ENCODE assay signal across 20 cellular contexts in the genomic region with DNA sequence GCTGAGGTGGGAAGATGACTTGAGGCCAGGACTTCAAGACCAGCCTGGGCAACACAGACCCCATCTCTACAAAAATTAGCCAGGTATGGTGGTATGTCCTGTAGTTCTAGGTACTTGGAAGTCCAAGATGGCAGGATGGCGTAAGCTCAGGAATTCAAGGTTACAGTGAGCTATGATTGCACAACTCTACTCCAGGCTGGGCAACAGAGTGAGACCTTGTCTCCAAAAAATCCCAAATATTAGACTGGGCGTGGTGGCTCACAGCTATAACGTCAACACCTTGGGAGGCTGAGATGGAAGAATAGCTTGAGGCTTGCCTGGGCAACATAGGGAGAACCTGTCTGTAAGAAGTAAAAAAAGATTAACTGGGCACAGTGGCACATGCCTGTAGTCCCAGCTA.
"Had no signal": no experiment of that assay in that cellular context is flagged by ENCODE, and none has a peak within 500 bp of the region (broad histone marks: within the 10 kb centered on the region; RNA-seq: fewer than 3 reads in every experiment).

No MANE protein-coding gene starts in this region.

- H3K4me3 ChIP-seq: lung, psoas muscle, sigmoid colon, skin epidermis, stomach had no signal

- H3K9me3 ChIP-seq: neutrophil, psoas muscle, sigmoid colon, stomach had no signal

- H3K27me3 Mint-ChIP-seq: dendritic cell treated with granulocyte-macrophage colony-stimulating factor and Interleukin-4, amounts not matched to agents 40 ng/mL and 50 ng/mL, for 4 days; naive B cell; type B pancreatic cell had no signal

- H3K4me1 ChIP-seq: foreskin keratinocyte, psoas muscle, sigmoid colon, stomach had no signal

- H3K27ac Mint-ChIP-seq: dendritic cell treated with granulocyte-macrophage colony-stimulating factor and Interleukin-4, amounts not matched to agents 40 ng/mL and 50 ng/mL, for 4 days; type B pancreatic cell had no signal

- H3K9me3 Mint-ChIP-seq: dendritic cell treated with granulocyte-macrophage colony-stimulating factor and Interleukin-4, amounts not matched to agents 40 ng/mL and 50 ng/mL, for 4 days; naive B cell; type B pancreatic cell had no signal

- H3K36me3 Mint-ChIP-seq: naive B cell had no signal

- ATAC-seq: foreskin keratinocyte, left colon, left ventricle myocardium superior, psoas muscle had no signal

- H3K4me3 Mint-ChIP-seq: dendritic cell treated with granulocyte-macrophage colony-stimulating factor and Interleukin-4, amounts not matched to agents 40 ng/mL and 50 ng/mL, for 4 days; naive B cell; type B pancreatic cell had no signal

- H3K4me1 Mint-ChIP-seq: naive B cell had no signal

- H3K27ac ChIP-seq: foreskin keratinocyte, neutrophil, psoas muscle, sigmoid colon, skin epidermis, stomach had no signal

- FAIRE-seq: colon, kidney, urothelium cell line had no signal

- DNase-seq: erythroblast; kidney; left colon; left ventricle myocardium superior; mesendoderm; naive B cell; psoas muscle; sigmoid colon; stimulated activated CD4-positive, alpha-beta T cell treated with anti-CD3 and anti-CD28 coated beads, Interleukin-12 subunit alpha, Interleukin-12 subunit beta, amount 100 ng/mL, for 4 hours; stimulated activated naive CD4-positive, alpha-beta T cell; stomach; substantia nigra had no signal

- H3K27me3 ChIP-seq: foreskin keratinocyte, neutrophil, sigmoid colon, stomach had no signal
